In genomic region chr16:72210072-72210471, GRCh38 we compare ENCODE assay signal across 21 cellular contexts. TPM values are rescaled to one million over a fixed set of nuclear protein-coding genes. Genes with fewer than 3 reads are reported as not detected.
DNase-seq lines count a peak whose midpoint lies in the region; ATAC-seq, FAIRE-seq and TF ChIP-seq lines count a peak whose summit lies in the region.
"Had no signal": no experiment of that assay in that cellular context is flagged by ENCODE, and none has a peak within 500 bp of the region (broad histone marks: within the 10 kb centered on the region; RNA-seq: fewer than 3 reads in every experiment).

No MANE protein-coding gene starts in this region.

- H3K27ac Mint-ChIP-seq in brain = peak overlapping the region in 3 of 5 experiments; percentile 26 to 53 (median 43)
- H3K27ac Mint-ChIP-seq: B cell; CD4-positive, alpha-beta T cell; CD8-positive, alpha-beta memory T cell had no signal

- no peaks in the 10 kb centered on the region for H3K9me3 ChIP-seq in pancreas
- H3K9me3 ChIP-seq: HAP-1 had no signal

- ATAC-seq in pancreas (peak in 3 of 4 donors; percentile 45 to 64 (median 57)), GM21723 (IDR thresholded peaks at IDR 0.05; ENCODE audit: unreplicated experiment) (no peak)

- DNase-seq in HTR-8/SVneo (ENCODE audit: insufficient read length, low spot score) = no peak
- peak; percentile 79 for DNase-seq in NCI-H146 treated with DMSO at 0.1 percent for 48 hours (lab: John Stamatoyannopoulos, UW; ENCODE audit: unreplicated experiment)
- DNase-seq in pancreas = no peak
- DNase-seq in NCI-H446 (lab: John Stamatoyannopoulos, UW) = no peak
- no peak for DNase-seq in NCI-H510A (lab: John Stamatoyannopoulos, UW)
- DNase-seq: CD4-positive, alpha-beta T cell; CD8-positive, alpha-beta memory T cell; DMS 273 treated with DMSO at 0.1 percent for 48 hours; DMS79; EL; GDM1; GOT3 had no signal

- no peak overlapping the region for H3K4me3 ChIP-seq in pancreas
- H3K4me3 ChIP-seq: BLaER1, GM12878, HAP-1 had no signal

- peaks cover 27% of the 10 kb centered on the region for H3K4me1 Mint-ChIP-seq in brain
- H3K4me1 Mint-ChIP-seq: B cell; CD8-positive, alpha-beta memory T cell had no signal

- intact Hi-C loops in pancreas (cut with DNase I) = no loop called here

- H3K4me1 ChIP-seq in pancreas = peaks cover 0 to 9% (median 0%) of the 10 kb centered on the region in 3 donors
- H3K4me1 ChIP-seq: HAP-1 had no signal

- WGBS in pancreas, 2 donors = 63 to 74% methylated on average over 3 of the region's 3 CpGs

- H3K9me3 Mint-ChIP-seq in brain = peaks cover 6 to 17% (median 12%) of the 10 kb centered on the region in 5 experiments

- no peaks in the 10 kb centered on the region for H3K27me3 ChIP-seq in pancreas
- H3K27me3 ChIP-seq: BLaER1 had no signal

- FAIRE-seq in HTR-8/SVneo (lab: Jason Lieb, UNC) (peak; percentile 49), pancreas (lab: Jason Lieb, UNC) (no peak)
- FAIRE-seq: D721Med, GM12878, H54 had no signal

- no peaks in the 10 kb centered on the region for H3K27me3 Mint-ChIP-seq in brain
- H3K27me3 Mint-ChIP-seq: B cell had no signal

- H3K4me3 Mint-ChIP-seq in brain = no peak overlapping the region
- H3K4me3 Mint-ChIP-seq: B cell; CD14-positive monocyte; CD4-positive, alpha-beta T cell; CD8-positive, alpha-beta memory T cell had no signal

- H3K27ac ChIP-seq in pancreas = peak overlapping the region in 2 of 4 donors; percentile 19 to 25
- H3K27ac ChIP-seq: BLaER1 had no signal

- H3K36me3 ChIP-seq in pancreas = no peaks in the 10 kb centered on the region
- H3K36me3 ChIP-seq: BLaER1, HAP-1 had no signal

- no peak for TF ChIP-seq CTCF in brain (conservative IDR thresholded peaks at IDR 0.05)
- no peak for TF ChIP-seq CTCF in pancreas (IDR thresholded peaks at IDR 0.05)

- peaks cover 9% of the 10 kb centered on the region for H3K36me3 Mint-ChIP-seq in brain
- H3K36me3 Mint-ChIP-seq: CD8-positive, alpha-beta memory T cell had no signal

RNA-seq across cellular contexts. Expression of gene PMFBP1, which starts 38.1 kb away (rescaled TPM):
- polyA plus RNA-seq in brain (ENCODE audit: insufficient read depth, low read depth, low replicate concordance) (0.41 TPM), pancreas (1 to 10 TPM; 3.1 to 3.7 TPM)
- 1 to 10 TPM; 1.8 to 6.6 (median 2.5) TPM for total RNA-seq in pancreas
